In genomic region chr21:31675960-31676359, GRCh38 we compare ENCODE assay signal across 26 cellular contexts.
"Had no signal": no experiment of that assay in that cellular context is flagged by ENCODE, and none has a peak within 500 bp of the region (broad histone marks: within the 10 kb centered on the region; RNA-seq: fewer than 3 reads in every experiment).

No MANE protein-coding gene starts in this region.

- H3K27me3 Mint-ChIP-seq: activated CD4-positive, alpha-beta T cell treated with anti-CD3 and anti-CD28 coated beads for 36 hours; activated naive CD8-positive, alpha-beta T cell; effector memory CD8-positive, alpha-beta T cell had no signal

- DNase-seq: activated CD4-positive, alpha-beta T cell treated with anti-CD3 and anti-CD28 coated beads for 36 hours; activated CD4-positive, alpha-beta T cell treated with anti-CD3 and anti-CD28 coated beads, Interleukin-2, amount 50 U/mL, for 4 hours; activated CD8-positive, alpha-beta memory T cell treated with anti-CD3 and anti-CD28 coated beads for 24 hours; activated CD8-positive, alpha-beta memory T cell treated with anti-CD3 and anti-CD28 coated beads, Interleukin-2, amount 50 U/mL, for 4 hours; activated naive CD4-positive, alpha-beta T cell; activated T-cell treated with anti-CD3 and anti-CD28 coated beads, Interleukin-2, amount 50 U/mL, for 4 hours; adrenal gland; central memory CD4-positive, alpha-beta T cell; effector memory CD8-positive, alpha-beta T cell; head of caudate nucleus; hypothalamus; left ventricle myocardium inferior; natural killer cell; pancreas; right cardiac atrium; stimulated activated CD4-positive, alpha-beta T cell treated with anti-CD3 and anti-CD28 coated beads, Interleukin-1b, Interleukin-23, amount 100 ng/mL, for 48 hours; stomach; T-helper 9 cell had no signal

- H3K4me3 Mint-ChIP-seq: activated CD4-positive, alpha-beta T cell treated with anti-CD3 and anti-CD28 coated beads for 36 hours; activated naive CD8-positive, alpha-beta T cell; activated T-cell treated with anti-CD3 and anti-CD28 coated beads, Interleukin-2, amount 50 U/mL, for 4 hours; effector memory CD8-positive, alpha-beta T cell; mesothelial cell of epicardium; natural killer cell; WTC11 had no signal

- H3K4me3 ChIP-seq: adrenal gland, esophagus muscularis mucosa, left ventricle myocardium inferior, pancreas, skin epidermis, stomach, suprapubic skin, tibial nerve had no signal

- H3K9me3 ChIP-seq: adrenal gland, esophagus muscularis mucosa, left ventricle myocardium inferior, pancreas, stomach, suprapubic skin, tibial nerve had no signal

- H3K27ac ChIP-seq: adrenal gland, esophagus muscularis mucosa, left ventricle myocardium inferior, pancreas, skin epidermis, stomach, suprapubic skin, tibial nerve had no signal

- H3K4me1 ChIP-seq: left ventricle myocardium inferior, suprapubic skin, tibial nerve had no signal

- H3K27ac Mint-ChIP-seq: activated CD4-positive, alpha-beta T cell treated with anti-CD3 and anti-CD28 coated beads for 36 hours; activated naive CD8-positive, alpha-beta T cell; activated T-helper 2 cell treated with anti-CD3 and anti-CD28 coated beads, Interferon-gamma antibody, Interleukin-2, Interleukin-4, amounts not matched to agents 10 μg/mL and 5 μg/mL and 100 μg/mL, durations not matched to agents 14 hours and 24 hours and 36 hours; effector memory CD8-positive, alpha-beta T cell; mesothelial cell of epicardium; natural killer cell; WTC11 had no signal

- H3K9me3 Mint-ChIP-seq: activated T-cell treated with anti-CD3 and anti-CD28 coated beads, Interleukin-2, amount 50 U/mL, for 4 hours; activated T-helper 2 cell treated with anti-CD3 and anti-CD28 coated beads, Interferon-gamma antibody, Interleukin-2, Interleukin-4, amounts not matched to agents 10 μg/mL and 5 μg/mL and 100 μg/mL, durations not matched to agents 14 hours and 24 hours and 36 hours; effector memory CD8-positive, alpha-beta T cell; mesothelial cell of epicardium; natural killer cell; WTC11 had no signal

- H3K27me3 ChIP-seq: adrenal gland, esophagus muscularis mucosa, pancreas, stomach, suprapubic skin, tibial nerve had no signal

- H3K36me3 ChIP-seq: pancreas had no signal

- H3K36me3 Mint-ChIP-seq: natural killer cell had no signal

- H3K4me1 Mint-ChIP-seq: activated CD4-positive, alpha-beta T cell treated with anti-CD3 and anti-CD28 coated beads for 36 hours; mesothelial cell of epicardium had no signal
